In genomic region chr12:108827941-108828340, GRCh38 we compare ENCODE assay signal across 1 cellular context.
TF ChIP-seq lines count a peak whose summit lies in the region.

No MANE protein-coding gene starts in this region.

TF ChIP-seq in H1, 55 proteins besides CTCF, POLR2A, EP300 and RAD21 (continued from another document):
- no peak for TF ChIP-seq RNF2 (IDR thresholded peaks at IDR 0.05; ENCODE audit: borderline replicate concordance, low read depth, low read length, missing control alignments, poor library complexity, severe bottlenecking)
- TF ChIP-seq SRF (IDR thresholded peaks at IDR 0.05; ENCODE audit: low read depth, low read length), result no peak
- TF ChIP-seq SP2 (IDR thresholded peaks at IDR 0.05; ENCODE audit: low read length), result no peak
- TF ChIP-seq ATF2 (IDR thresholded peaks at IDR 0.05; ENCODE audit: low read length), result no peak
- no peak for TF ChIP-seq TEAD4 (IDR thresholded peaks at IDR 0.05; ENCODE audit: low read depth, low read length)
- no peak for TF ChIP-seq FOSL1 (IDR thresholded peaks at IDR 0.05; ENCODE audit: insufficient read depth, low read depth, low read length)
- TF ChIP-seq ASH2L (IDR thresholded peaks at IDR 0.05; ENCODE audit: low read length), result no peak
- TF ChIP-seq KDM1A (IDR thresholded peaks at IDR 0.05; ENCODE audit: borderline replicate concordance, low read length), result no peak
- no peak for TF ChIP-seq KDM5A (IDR thresholded peaks at IDR 0.05; ENCODE audit: low read length)
- no peak for TF ChIP-seq MAFK (IDR thresholded peaks at IDR 0.05; ENCODE audit: low read depth, low read length)
- no peak for TF ChIP-seq EZH2 (IDR thresholded peaks at IDR 0.05; ENCODE audit: low read depth, low read length, severe bottlenecking)
